22 cellular contexts compared by ENCODE assay signal in the genomic region with DNA sequence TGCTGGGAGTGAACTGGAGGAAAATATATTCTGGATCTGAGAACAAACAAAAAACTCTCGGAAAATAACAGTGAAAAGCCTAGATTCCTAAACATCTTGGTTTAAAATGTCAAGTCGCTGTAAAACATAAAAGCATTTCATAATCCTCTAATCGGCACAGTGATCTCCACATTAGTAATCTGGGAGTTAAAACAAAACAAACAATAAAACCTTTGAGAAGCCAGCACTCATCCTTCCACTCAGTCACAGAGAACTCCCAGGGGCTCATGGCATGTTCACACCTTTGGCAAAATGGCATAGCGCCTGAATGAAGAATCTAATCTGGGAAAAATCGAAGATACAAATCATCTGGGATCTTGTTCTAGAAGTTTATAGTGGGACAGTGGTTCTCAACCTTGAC. TPM values are rescaled to one million over a fixed set of nuclear protein-coding genes. Genes with fewer than 3 reads are reported as not detected.
DNase-seq lines count a peak whose midpoint lies in the region; ATAC-seq and TF ChIP-seq lines count a peak whose summit lies in the region.
"Had no signal": no experiment of that assay in that cellular context is flagged by ENCODE, and none has a peak within 500 bp of the region (broad histone marks: within the 10 kb centered on the region; RNA-seq: fewer than 3 reads in every experiment).

No MANE protein-coding gene starts in this region.

- no peaks in the 10 kb centered on the region for H3K79me2 ChIP-seq in mammary epithelial cell (ENCODE audit: insufficient read depth, low read length)

- TF ChIP-seq CTCF in mammary epithelial cell (conservative IDR thresholded peaks at IDR 0.05 in 1 of 2, IDR thresholded peaks at IDR 0.05 in 1 of 2; ENCODE audit: extremely low read depth in 1 of 2, insufficient read depth in 1 of 2, low read depth in 1 of 2, low read length in 2 of 2) (no peak), MCF 10A (IDR thresholded peaks at IDR 0.05; ENCODE audit: unreplicated experiment) (no peak), foreskin fibroblast (IDR thresholded peaks at IDR 0.05; ENCODE audit: low read depth, low read length) (no peak)

- H3K36me3 Mint-ChIP-seq in MCF 10A (ENCODE audit: insufficient read depth, unreplicated experiment): no peaks in the 10 kb centered on the region

- H3K9me3 Mint-ChIP-seq in MCF 10A (ENCODE audit: unreplicated experiment): no peaks in the 10 kb centered on the region
- H3K9me3 Mint-ChIP-seq: CD4-positive, alpha-beta T cell had no signal

- dilution Hi-C loops in mammary epithelial cell (cut with HindIII; ENCODE audit: low sequenced_read_pairs): loop anchor here (5.0 kb wide), 1 partner anchor 101 kb away; no protein-coding TSS in a partner anchor

- intact Hi-C loops in mammary epithelial cell (cut with micrococcal nuclease): no loop called here
- intact Hi-C loops in MCF 10A (cut with micrococcal nuclease): no loop called here

- no TSS peak for BruUV-seq in mammary epithelial cell (replicated peaks; lab: Mats Ljungman, UMichigan)
- no TSS peak for BruUV-seq in MCF 10A (replicated peaks; lab: Mats Ljungman, UMichigan)

- no peaks in the 10 kb centered on the region for H3K4me1 Mint-ChIP-seq in MCF 10A (ENCODE audit: insufficient read depth, unreplicated experiment)

- no peaks in the 10 kb centered on the region for H3K36me3 ChIP-seq in mammary epithelial cell (ENCODE audit: insufficient read depth, low read length)
- no peaks in the 10 kb centered on the region for H3K36me3 ChIP-seq in effector memory CD4-positive, alpha-beta T cell (ENCODE audit: control insufficient read depth, insufficient read depth, low read length)
- H3K36me3 ChIP-seq: BLaER1, Peyer's patch had no signal

- H3K4me3 ChIP-seq in mammary epithelial cell (replicated peaks in 1 of 3; ENCODE audit: insufficient read depth in 1 of 3, low read depth in 2 of 3, low read length in 3 of 3) (no peak overlapping the region), foreskin fibroblast (ENCODE audit: low read depth in 1 of 2, low read length in 2 of 2) (no peak overlapping the region)
- H3K4me3 ChIP-seq in effector memory CD4-positive, alpha-beta T cell (ENCODE audit: insufficient read depth, low read depth, low read length, poor library complexity, severe bottlenecking): no peak overlapping the region
- H3K4me3 ChIP-seq: BLaER1, GM12878, Peyer's patch had no signal

- H3K27me3 ChIP-seq in mammary epithelial cell (ENCODE audit: insufficient read depth, low read length): no peaks in the 10 kb centered on the region
- no peaks in the 10 kb centered on the region for H3K27me3 ChIP-seq in effector memory CD4-positive, alpha-beta T cell (replicated peaks; ENCODE audit: control insufficient read depth, insufficient read depth, low read length, poor library complexity, severe bottlenecking)
- H3K27me3 ChIP-seq: BLaER1, Peyer's patch had no signal

- in situ Hi-C loops in mammary epithelial cell (cut with MboI; ENCODE audit: low sequenced_read_pairs in 2 of 2): loop anchor here in 1 of 2 donors (25.0 kb wide), 1 partner anchor 766 kb away; a partner anchor contains a TSS

- peaks cover 29% of the 10 kb centered on the region for H3K27me3 Mint-ChIP-seq in MCF 10A (ENCODE audit: insufficient read depth, unreplicated experiment)

- peaks cover 7% of the 10 kb centered on the region for H3K4me1 ChIP-seq in mammary epithelial cell (ENCODE audit: insufficient read depth, low read length)
- H3K4me1 ChIP-seq in effector memory CD4-positive, alpha-beta T cell (ENCODE audit: control insufficient read depth, insufficient read depth, low read length, poor library complexity, severe bottlenecking): no peaks in the 10 kb centered on the region
- H3K4me1 ChIP-seq: Peyer's patch had no signal

- H3K9ac ChIP-seq in mammary epithelial cell (ENCODE audit: insufficient read depth, low read length): no peak overlapping the region
- H3K9ac ChIP-seq: BLaER1 had no signal

- no peak overlapping the region for H3K4me3 Mint-ChIP-seq in MCF 10A (ENCODE audit: unreplicated experiment)
- H3K4me3 Mint-ChIP-seq: CD4-positive, alpha-beta T cell had no signal

- no peak overlapping the region for H3K27ac ChIP-seq in mammary epithelial cell (ENCODE audit: insufficient read depth, low read depth, low read length)
- H3K27ac ChIP-seq in effector memory CD4-positive, alpha-beta T cell (ENCODE audit: insufficient read depth, low read length, poor library complexity, severe bottlenecking): no peak overlapping the region
- H3K27ac ChIP-seq: BLaER1, Peyer's patch had no signal

- no peak overlapping the region for H2AFZ ChIP-seq in mammary epithelial cell (ENCODE audit: low read depth, low read length)

- no peaks in the 10 kb centered on the region for H3K9me3 ChIP-seq in mammary epithelial cell (replicated peaks; ENCODE audit: insufficient read depth, low read length)
- no peaks in the 10 kb centered on the region for H3K9me3 ChIP-seq in effector memory CD4-positive, alpha-beta T cell (ENCODE audit: control insufficient read depth, low read length)
- H3K9me3 ChIP-seq: BLaER1, Peyer's patch had no signal

- 71% methylated on average over 5 of the region's 5 CpGs for WGBS in mammary epithelial cell (ENCODE audit: low coverage, missing lambda C conversion rate)

- DNase-seq in mammary epithelial cell (peak; percentile 19), MCF 10A (ENCODE audit: unreplicated experiment) (no peak), M059J (ENCODE audit: low read depth) (peak; percentile 16), foreskin fibroblast (peak; percentile 17 to 48), OCI-M2 (lab: John Stamatoyannopoulos, UW; ENCODE audit: unreplicated experiment) (no peak)
- DNase-seq in effector memory CD4-positive, alpha-beta T cell: no peak
- DNase-seq: 8988T; CD4-positive, alpha-beta T cell; DMS53; GDM1; HCEC 1CT; NCI-H1105; NCI-H1436 treated with DMSO at 0.1 percent for 48 hours; NCI-H187 treated with DMSO at 0.1 percent for 48 hours; NCI-H446; NCI-H526; Peyer's patch; SHP77 treated with DMSO at 0.1 percent for 48 hours had no signal

- no peak overlapping the region for H3K27ac Mint-ChIP-seq in MCF 10A (ENCODE audit: low read depth, unreplicated experiment)
- H3K27ac Mint-ChIP-seq: CD4-positive, alpha-beta T cell had no signal

- ATAC-seq in GM18517 (IDR thresholded peaks at IDR 0.05; ENCODE audit: unreplicated experiment) (no peak), HG03135 (IDR thresholded peaks at IDR 0.05; ENCODE audit: unreplicated experiment) (no peak)
- ATAC-seq: GM12878 had no signal

- H3K4me2 ChIP-seq in mammary epithelial cell (ENCODE audit: insufficient read depth, low read depth, low read length): no peak overlapping the region
- H3K4me2 ChIP-seq: BLaER1 had no signal

- CTCF ChIA-PET in mammary epithelial cell (lab: Charles Lee; ENCODE audit: low non-redundant PET): no interaction called here
- CTCF ChIA-PET in MCF 10A (lab: Yijun Ruan, JAX): interaction anchor here (0.5 to 0.7 kb wide), 3 partner anchors 530 to 571 kb away, joined by 3 to 6 read pairs (median 5); no protein-coding TSS in a partner anchor

- no peaks in the 10 kb centered on the region for H4K20me1 ChIP-seq in mammary epithelial cell (ENCODE audit: insufficient read depth, low read length)
- H4K20me1 ChIP-seq: BLaER1 had no signal

- POLR2A ChIA-PET in MCF 10A (lab: Yijun Ruan, JAX): no interaction called here

RNA-seq across cellular contexts. Expression of a gene that starts 24.1 kb away (rescaled TPM):
- 10 to 100 TPM; 37.3 to 54.6 TPM for total RNA-seq in mammary epithelial cell
- polyA plus RNA-seq in mammary epithelial cell: 44.5 TPM
- 51.3 TPM for polyA minus RNA-seq in mammary epithelial cell
- total RNA-seq in MCF 10A (2022): 40.5 and 41.8 TPM in 2 replicates
- total RNA-seq in M059J (2014; rRNA removed; shearing (Covaris generic)): 31.7 and 32.2 TPM in 2 replicates

RNA-seq across cellular contexts. Expression of a gene that starts 55.9 kb away (rescaled TPM):
- 10 to 100 TPM in 1 of 2 donors, 1 to 10 TPM in 1; 8.3 to 10.2 TPM for total RNA-seq in mammary epithelial cell
- 11.0 TPM for polyA plus RNA-seq in mammary epithelial cell
- 1.4 TPM for polyA minus RNA-seq in mammary epithelial cell
- total RNA-seq in MCF 10A (2022): 4.0 and 7.9 TPM in 2 replicates
- 0.54 and 1.0 TPM in 2 replicates for total RNA-seq in M059J (2014; rRNA removed; shearing (Covaris generic))

Comparison
In these comparisons a context has a peak if more than half of its experiments do, and no peak if none do; other contexts are left out.
1. DNase-seq: peak in mammary epithelial cell (single experiment), M059J (single experiment) and foreskin fibroblast (2 of 2); none in MCF 10A (single experiment), effector memory CD4-positive, alpha-beta T cell (0 of 3) and OCI-M2 (single experiment).